Comparison of ENCODE assay signal across 26 cellular contexts in the genomic region with DNA sequence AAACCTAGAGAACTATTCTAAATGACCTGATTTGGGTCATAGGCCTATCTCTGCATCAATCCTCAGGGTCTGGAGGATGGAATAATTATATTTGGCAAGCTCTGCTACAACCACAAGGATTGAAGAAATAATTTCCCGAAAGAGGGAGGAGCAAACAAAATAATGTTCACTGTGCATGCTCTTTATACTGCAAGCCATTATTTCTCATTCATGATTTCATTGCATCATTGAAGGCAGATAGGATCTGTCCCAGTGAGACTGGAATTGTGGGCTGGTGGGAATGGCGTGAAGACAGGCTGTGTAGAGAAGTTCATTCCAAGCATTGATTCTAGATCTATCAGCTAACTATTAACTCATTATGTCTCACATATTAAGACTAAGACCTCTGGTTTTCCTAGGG. TPM values are rescaled to one million over a fixed set of nuclear protein-coding genes. Genes with fewer than 3 reads are reported as not detected.
DNase-seq lines count a peak whose midpoint lies in the region; ATAC-seq, FAIRE-seq and TF ChIP-seq lines count a peak whose summit lies in the region.
"Had no signal": no experiment of that assay in that cellular context is flagged by ENCODE, and none has a peak within 500 bp of the region (broad histone marks: within the 10 kb centered on the region; RNA-seq: fewer than 3 reads in every experiment).

No MANE protein-coding gene starts in this region.

- no peak for ATAC-seq in psoas muscle
- ATAC-seq: left lobe of liver; stimulated activated memory B cell treated with anti-CD40 and anti-IgM and Interleukin-4, amounts not matched to agents 10 μg/mL and 1 μg/mL and 100 μg/mL, for 72 hours had no signal

- no peak overlapping the region for H3K4me3 ChIP-seq in CD4-positive, alpha-beta memory T cell (ENCODE audit: low read length in 2 of 2)
- H3K4me3 ChIP-seq in cardiac fibroblast (replicated peaks in 1 of 2; ENCODE audit: low read depth in 2 of 2, low read length in 2 of 2) (no peak overlapping the region), psoas muscle (no peak overlapping the region)
- H3K4me3 ChIP-seq: MG63, neural progenitor cell, skin epidermis, testis had no signal

- H3K9me3 Mint-ChIP-seq in CD4-positive, alpha-beta memory T cell = peaks cover 0 to 1% (median 0%) of the 10 kb centered on the region in 8 donors
- H3K9me3 Mint-ChIP-seq: neural progenitor cell; stimulated activated memory B cell treated with anti-CD40 and anti-IgM and Interleukin-4, amounts not matched to agents 10 μg/mL and 1 μg/mL and 100 μg/mL, for 72 hours had no signal

- 80 to 83% (median 81%) methylated on average over 2 of the region's 2 CpGs for WGBS in psoas muscle, 3 donors

- in situ Hi-C loops in GM13977 (cut with MboI; ENCODE audit: low pct_unique_long_range_greater_than_20kb, low sequenced_read_pairs, unreplicated experiment) = no loop called here

- H3K4me3 Mint-ChIP-seq in CD4-positive, alpha-beta memory T cell = no peak overlapping the region
- H3K4me3 Mint-ChIP-seq: neural progenitor cell; stimulated activated memory B cell treated with anti-CD40 and anti-IgM and Interleukin-4, amounts not matched to agents 10 μg/mL and 1 μg/mL and 100 μg/mL, for 72 hours had no signal

- no peak for TF ChIP-seq POLR2A in GM12891 (IDR thresholded peaks at IDR 0.05; ENCODE audit: low read depth, low read length)

- H3K9me3 ChIP-seq in CD4-positive, alpha-beta memory T cell (ENCODE audit: control insufficient read depth in 1 of 2, low read length in 2 of 2) = no peaks in the 10 kb centered on the region
- H3K9me3 ChIP-seq in psoas muscle = no peaks in the 10 kb centered on the region
- H3K9me3 ChIP-seq: Caco-2, heart right ventricle, MG63, testis had no signal

- peak; percentile 52 for FAIRE-seq in GM12891 (lab: Jason Lieb, UNC)
- FAIRE-seq: H54 had no signal

- H3K4me1 Mint-ChIP-seq in CD4-positive, alpha-beta memory T cell = peaks cover 34 to 45% (median 40%) of the 10 kb centered on the region in 4 donors

- POLR2A ChIA-PET in CD4-positive, alpha-beta memory T cell (lab: Charles Lee; ENCODE audit: partially characterized antibody) = interaction anchor here (0.9 to 9.2 kb wide), 6 partner anchors 12 to 260 kb away, joined by 3 to 172 read pairs (median 4); a partner anchor contains a TSS

- no peaks in the 10 kb centered on the region for H3K36me3 Mint-ChIP-seq in CD4-positive, alpha-beta memory T cell
- H3K36me3 Mint-ChIP-seq: neural progenitor cell; stimulated activated memory B cell treated with anti-CD40 and anti-IgM and Interleukin-4, amounts not matched to agents 10 μg/mL and 1 μg/mL and 100 μg/mL, for 72 hours had no signal

- peaks cover 36% of the 10 kb centered on the region for H3K4me1 ChIP-seq in CD4-positive, alpha-beta memory T cell (ENCODE audit: insufficient read depth, low read length)
- H3K4me1 ChIP-seq in psoas muscle = peaks cover 44% of the 10 kb centered on the region
- H3K4me1 ChIP-seq: neural progenitor cell had no signal

- intact Hi-C loops in CD4-positive, alpha-beta memory T cell (cut with micrococcal nuclease) = loop anchor here (5.0 kb wide), 3 partner anchors 44 to 314 kb away; a partner anchor contains a TSS
- intact Hi-C loops in psoas muscle (cut with DNase I) = loop anchor here (2.0 to 5.0 kb wide), 2 partner anchors 38 to 114 kb away; no protein-coding TSS in a partner anchor

- no peak overlapping the region for H3K27ac ChIP-seq in CD4-positive, alpha-beta memory T cell (ENCODE audit: low read depth, low read length)
- peak overlapping the region; percentile 34 for H3K27ac ChIP-seq in psoas muscle
- H3K27ac ChIP-seq: HL-60, neural progenitor cell, testis had no signal

- TF ChIP-seq CTCF in cardiac fibroblast (IDR thresholded peaks at IDR 0.05; ENCODE audit: low read depth, low read length) = no peak
- TF ChIP-seq CTCF in psoas muscle (IDR thresholded peaks at IDR 0.05) = no peak
- TF ChIP-seq CTCF in GM13977 (IDR thresholded peaks at IDR 0.05; ENCODE audit: extremely low read depth, insufficient read depth, missing control alignments) = no peak

- no peaks in the 10 kb centered on the region for H3K27me3 Mint-ChIP-seq in CD4-positive, alpha-beta memory T cell
- H3K27me3 Mint-ChIP-seq: stimulated activated memory B cell treated with anti-CD40 and anti-IgM and Interleukin-4, amounts not matched to agents 10 μg/mL and 1 μg/mL and 100 μg/mL, for 72 hours had no signal

- no peaks in the 10 kb centered on the region for H3K36me3 ChIP-seq in CD4-positive, alpha-beta memory T cell (ENCODE audit: insufficient read depth, low read length)
- peaks cover 2 to 24% of the 10 kb centered on the region in 2 donors for H3K36me3 ChIP-seq in psoas muscle (ENCODE audit: insufficient read depth in 1 of 2, low read depth in 1 of 2)
- H3K36me3 ChIP-seq: heart right ventricle, MG63, neural progenitor cell had no signal

- H3K27me3 ChIP-seq in CD4-positive, alpha-beta memory T cell (ENCODE audit: insufficient read depth, low read length) = no peaks in the 10 kb centered on the region
- no peaks in the 10 kb centered on the region for H3K27me3 ChIP-seq in psoas muscle (ENCODE audit: insufficient read depth in 3 of 3, low read length in 2 of 3)
- H3K27me3 ChIP-seq: heart right ventricle, MG63, neural progenitor cell, testis had no signal

- CTCF ChIA-PET in CD4-positive, alpha-beta memory T cell (lab: Charles Lee; ENCODE audit: partially characterized antibody) = interaction anchor here (1.0 to 9.5 kb wide), 16 partner anchors 8 to 1801 kb away, joined by 3 to 128 read pairs (median 7); a partner anchor contains a TSS

- peak overlapping the region in 5 of 7 donors; percentile 20 to 85 (median 43) for H3K27ac Mint-ChIP-seq in CD4-positive, alpha-beta memory T cell
- H3K27ac Mint-ChIP-seq: neural progenitor cell had no signal

- DNase-seq in CD4-positive, alpha-beta memory T cell = no peak
- DNase-seq in GM12891 (ENCODE audit: insufficient read length, low spot score) = no peak
- DNase-seq in cardiac fibroblast (ENCODE audit: low read depth in 2 of 2) = peak; percentile 42 to 61
- no peak for DNase-seq in psoas muscle
- DNase-seq in GM13977 (ENCODE audit: low spot score) = no peak
- DNase-seq in SIG-M5 (lab: John Stamatoyannopoulos, UW) = no peak
- no peak for DNase-seq in NCI-H2029 (lab: John Stamatoyannopoulos, UW)
- DNase-seq: activated T-cell treated with anti-CD3 and anti-CD28 coated beads, Interleukin-2, amount 50 U/mL, for 1 hour; AML-193; anterior cingulate cortex; Caco-2; central memory CD4-positive, alpha-beta T cell; dermis blood vessel endothelial cell; MG63; midbrain; NCI-H146; NCI-H69; stimulated activated CD4-positive, alpha-beta T cell treated with anti-CD3 and anti-CD28 coated beads, Interleukin-2, amount 100 ng/mL, for 24 hours; testis had no signal

TF ChIP-seq in GM12891, 5 proteins besides CTCF, POLR2A, EP300 and RAD21:
- no peak for TF ChIP-seq POU2F2 (IDR thresholded peaks at IDR 0.05; ENCODE audit: low read depth, low read length)

RNA-seq across cellular contexts. Expression of a gene that starts 12.7 kb away (rescaled TPM):
- 10 to 100 TPM; 48.8 to 54.1 TPM for total RNA-seq in CD4-positive, alpha-beta memory T cell
- polyA plus RNA-seq in CD4-positive, alpha-beta memory T cell = 100 to 1,000 TPM in 1 of 2 donors, 10 to 100 TPM in 1; 66.5 to 100 TPM
- 12.3 TPM for polyA plus RNA-seq in GM12891 (2012; ENCODE audit: low read depth, missing spikeins)
- 10 to 100 TPM; 48.0 to 83.4 (median 72.5) TPM for total RNA-seq in psoas muscle
- polyA plus RNA-seq in psoas muscle = 10 to 100 TPM in 2 of 3 donors, 1 to 10 TPM in 1; 3.3 to 57.3 (median 13.7) TPM

Comparison
In these comparisons a context has a peak if more than half of its experiments do, and no peak if none do; other contexts are left out.
1. DNase-seq: peak in cardiac fibroblast (2 of 2); none in CD4-positive, alpha-beta memory T cell (0 of 5), GM12891 (single experiment), psoas muscle (0 of 2), GM13977 (single experiment), SIG-M5 (single experiment) and NCI-H2029 (single experiment).